1 cellular context compared by ENCODE assay signal in genomic region chr4:159209249-159209648, GRCh38.
A peak's percentile ranks its signal among the peaks of the same experiment; 100 is the strongest.
TF ChIP-seq lines count a peak whose summit lies in the region.

No MANE protein-coding gene starts in this region.

TF ChIP-seq in HepG2, 621 proteins besides CTCF, POLR2A, EP300 and RAD21:
- TF ChIP-seq, protein P1, sequence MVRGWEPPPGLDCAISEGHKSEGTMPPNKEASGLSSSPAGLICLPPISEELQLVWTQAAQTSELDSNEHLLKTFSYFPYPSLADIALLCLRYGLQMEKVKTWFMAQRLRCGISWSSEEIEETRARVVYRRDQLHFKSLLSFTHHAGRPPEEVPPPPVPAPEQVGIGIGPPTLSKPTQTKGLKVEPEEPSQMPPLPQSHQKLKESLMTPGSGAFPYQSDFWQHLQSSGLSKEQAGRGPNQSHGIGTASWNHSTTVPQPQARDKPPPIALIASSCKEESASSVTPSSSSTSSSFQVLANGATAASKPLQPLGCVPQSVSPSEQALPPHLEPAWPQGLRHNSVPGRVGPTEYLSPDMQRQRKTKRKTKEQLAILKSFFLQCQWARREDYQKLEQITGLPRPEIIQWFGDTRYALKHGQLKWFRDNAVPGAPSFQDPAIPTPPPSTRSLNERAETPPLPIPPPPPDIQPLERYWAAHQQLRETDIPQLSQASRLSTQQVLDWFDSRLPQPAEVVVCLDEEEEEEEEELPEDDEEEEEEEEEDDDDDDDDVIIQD (CRISPR knock-in tag; IDR thresholded peaks at IDR 0.05; ENCODE audit: low read depth) = peak; percentile 26; the same call in 1 of the 2 replicates
- TF ChIP-seq ARID5B (CRISPR knock-in tag; IDR thresholded peaks at IDR 0.05) (peak; percentile 29; the same call in 1 of the 2 replicates), MAFF (IDR thresholded peaks at IDR 0.05; ENCODE audit: low read depth, low read length) (no peak), RCOR2 (CRISPR knock-in tag; IDR thresholded peaks at IDR 0.05) (peak; percentile 25; the same call in 1 of the 2 replicates), POGZ (CRISPR knock-in tag; IDR thresholded peaks at IDR 0.05) (peak; percentile 49; the same call in 1 of the 2 replicates), ZMYM4 (CRISPR knock-in tag; IDR thresholded peaks at IDR 0.05) (peak; percentile 65), POGK (CRISPR knock-in tag; conservative IDR thresholded peaks at IDR 0.05) (peak; percentile 55; the same call in 1 of the 2 replicates), TEAD3 (CRISPR knock-in tag; optimal IDR thresholded peaks at IDR 0.05; ENCODE audit: borderline replicate concordance) (peak; percentile 75), HNF4A (CRISPR knock-in tag; IDR thresholded peaks at IDR 0.05) (peak; percentile 70), CEBPZ (IDR thresholded peaks at IDR 0.05; ENCODE audit: low read length) (no peak), TBX3 (IDR thresholded peaks at IDR 0.05; ENCODE audit: borderline replicate concordance) (no peak), SNAPC2 (CRISPR knock-in tag; IDR thresholded peaks at IDR 0.05) (no peak), ZNF883 (CRISPR knock-in tag; IDR thresholded peaks at IDR 0.05; ENCODE audit: not compliant biosample characterization) (no peak), GZF1 (CRISPR knock-in tag; IDR thresholded peaks at IDR 0.05) (no peak), AHR (CRISPR knock-in tag; IDR thresholded peaks at IDR 0.05) (no peak), SALL1 (CRISPR knock-in tag; IDR thresholded peaks at IDR 0.05) (peak; percentile 31; the same call in 1 of the 2 replicates), LBX2 (CRISPR knock-in tag; IDR thresholded peaks at IDR 0.05; ENCODE audit: borderline replicate concordance) (no peak), HNF4G (IDR thresholded peaks at IDR 0.05; ENCODE audit: borderline replicate concordance, low read depth, low read length) (0 out of 2 replicates have a peak, but pooled peaks have one; percentile 30), HNF4G (CRISPR knock-in tag; IDR thresholded peaks at IDR 0.05; ENCODE audit: borderline replicate concordance, low read depth) (no peak), BRF2 (CRISPR knock-in tag; IDR thresholded peaks at IDR 0.05) (no peak)
- TF ChIP-seq, protein P2, sequence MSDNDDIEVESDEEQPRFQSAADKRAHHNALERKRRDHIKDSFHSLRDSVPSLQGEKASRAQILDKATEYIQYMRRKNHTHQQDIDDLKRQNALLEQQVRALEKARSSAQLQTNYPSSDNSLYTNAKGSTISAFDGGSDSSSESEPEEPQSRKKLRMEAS (IDR thresholded peaks at IDR 0.05) = peak; percentile 49; the same call in 1 of the 2 replicates
